ENCODE assay signal across 3 cellular contexts in the genomic region with DNA sequence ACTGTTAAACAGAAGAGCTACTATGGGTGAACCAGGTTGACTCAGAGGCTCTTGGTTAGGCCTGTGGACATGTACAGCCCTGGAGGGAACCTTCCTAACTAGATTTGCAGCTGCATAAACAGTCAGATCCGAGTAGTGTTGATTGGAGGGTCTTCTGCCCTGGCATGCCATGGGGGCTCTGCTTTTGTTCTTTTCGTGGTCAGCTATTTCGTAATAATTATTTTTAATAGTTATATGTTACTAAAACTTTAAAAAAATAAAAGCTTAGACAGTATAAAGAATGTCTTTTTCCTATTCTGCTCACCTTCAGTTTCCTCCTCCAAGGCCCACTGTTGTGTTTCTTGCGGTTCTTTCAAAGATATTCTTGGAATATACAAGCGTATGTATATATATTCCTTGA.
TF ChIP-seq lines count a peak whose summit lies in the region.

No MANE protein-coding gene starts in this region.

TF ChIP-seq in HepG2, 621 proteins besides CTCF, POLR2A, EP300 and RAD21:
- peak; percentile 45; the same call in 1 of the 2 replicates for TF ChIP-seq CEBPB (IDR thresholded peaks at IDR 0.05; ENCODE audit: borderline replicate concordance, low read depth, low read length)
- TF ChIP-seq SIX4 (CRISPR knock-in tag; IDR thresholded peaks at IDR 0.05): no peak
- TF ChIP-seq ZNF674 (CRISPR knock-in tag; IDR thresholded peaks at IDR 0.05; ENCODE audit: low read depth): no peak
- TF ChIP-seq, protein P1, sequence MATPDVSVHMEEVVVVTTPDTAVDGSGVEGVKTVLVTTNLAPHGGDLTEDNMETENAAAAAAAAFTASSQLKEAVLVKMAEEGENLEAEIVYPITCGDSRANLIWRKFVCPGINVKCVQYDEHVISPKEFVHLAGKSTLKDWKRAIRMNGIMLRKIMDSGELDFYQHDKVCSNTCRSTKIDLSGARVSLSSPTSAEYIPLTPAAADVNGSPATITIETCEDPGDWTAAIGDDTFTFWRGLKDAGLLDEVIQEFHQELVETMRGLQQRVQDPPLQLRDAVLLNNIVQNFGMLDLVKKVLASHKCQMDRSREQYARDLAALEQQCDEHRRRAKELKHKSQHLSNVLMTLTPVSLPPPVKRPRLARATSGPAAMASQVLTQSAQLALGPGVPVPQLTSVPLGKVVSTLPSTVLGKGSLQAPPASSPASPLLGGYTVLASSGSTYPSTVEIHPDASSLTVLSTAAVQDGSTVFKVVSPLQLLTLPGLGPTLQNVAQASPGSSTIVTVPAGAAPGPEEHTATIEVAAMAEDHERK (CRISPR knock-in tag; IDR thresholded peaks at IDR 0.05; ENCODE audit: low read depth): no peak

TF ChIP-seq in IMR-90, 13 proteins besides CTCF, POLR2A, EP300 and RAD21:
- TF ChIP-seq CEBPB (IDR thresholded peaks at IDR 0.05; ENCODE audit: low read depth, low read length) (peak; percentile 47; the same call in 1 of the 2 replicates), CHD1 (IDR thresholded peaks at IDR 0.05; ENCODE audit: low read depth, low read length) (no peak)

TF ChIP-seq in K562, 482 proteins besides CTCF, POLR2A, EP300 and RAD21:
- TF ChIP-seq CEBPB (tag; IDR thresholded peaks at IDR 0.05) (peak; percentile 45; the same call in 1 of the 2 replicates), CEBPG (CRISPR knock-in tag; IDR thresholded peaks at IDR 0.05) (no peak), CEBPG (tag; conservative IDR thresholded peaks at IDR 0.05 in 1 of 2, IDR thresholded peaks at IDR 0.05 in 1 of 2) (peak in 1 of 2 experiments; percentile 63; a peak in 2 of 4 replicates), ZNF143 (CRISPR knock-in tag; IDR thresholded peaks at IDR 0.05) (no peak)
